Comparison of ENCODE assay signal across 1 cellular context in the genomic region with DNA sequence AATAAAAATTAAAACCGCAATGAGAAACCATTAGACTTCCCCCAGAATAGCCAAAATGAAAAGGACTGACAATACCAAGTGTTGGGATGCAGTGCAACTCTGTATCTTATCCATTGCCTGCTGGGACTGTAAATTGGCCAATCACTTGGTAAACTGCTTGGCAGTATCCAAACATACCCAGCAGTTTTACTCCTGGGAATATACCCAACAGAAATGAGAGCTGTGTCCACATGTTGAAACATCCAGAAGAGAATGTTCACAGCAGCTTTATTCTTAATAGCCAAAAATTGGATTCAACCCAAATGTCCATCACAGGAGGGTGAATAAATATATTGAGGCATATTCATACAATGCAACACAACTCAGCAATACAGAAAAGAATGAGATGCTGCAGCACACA.
TF ChIP-seq lines count a peak whose summit lies in the region.

No MANE protein-coding gene starts in this region.

TF ChIP-seq in IMR-90, 13 proteins besides CTCF, POLR2A, EP300 and RAD21 (continued from another document):
- TF ChIP-seq MAFK (IDR thresholded peaks at IDR 0.05; ENCODE audit: low read depth, low read length) (no peak), CHD1 (IDR thresholded peaks at IDR 0.05; ENCODE audit: low read depth, low read length) (no peak), MXI1 (IDR thresholded peaks at IDR 0.05; ENCODE audit: borderline replicate concordance, low read depth, low read length) (no peak), FOS (IDR thresholded peaks at IDR 0.05; ENCODE audit: low read depth, low read length) (no peak), NFE2L2 (IDR thresholded peaks at IDR 0.05; ENCODE audit: low read depth, low read length) (no peak)
